2 cellular contexts compared by ENCODE assay signal in the genomic region with DNA sequence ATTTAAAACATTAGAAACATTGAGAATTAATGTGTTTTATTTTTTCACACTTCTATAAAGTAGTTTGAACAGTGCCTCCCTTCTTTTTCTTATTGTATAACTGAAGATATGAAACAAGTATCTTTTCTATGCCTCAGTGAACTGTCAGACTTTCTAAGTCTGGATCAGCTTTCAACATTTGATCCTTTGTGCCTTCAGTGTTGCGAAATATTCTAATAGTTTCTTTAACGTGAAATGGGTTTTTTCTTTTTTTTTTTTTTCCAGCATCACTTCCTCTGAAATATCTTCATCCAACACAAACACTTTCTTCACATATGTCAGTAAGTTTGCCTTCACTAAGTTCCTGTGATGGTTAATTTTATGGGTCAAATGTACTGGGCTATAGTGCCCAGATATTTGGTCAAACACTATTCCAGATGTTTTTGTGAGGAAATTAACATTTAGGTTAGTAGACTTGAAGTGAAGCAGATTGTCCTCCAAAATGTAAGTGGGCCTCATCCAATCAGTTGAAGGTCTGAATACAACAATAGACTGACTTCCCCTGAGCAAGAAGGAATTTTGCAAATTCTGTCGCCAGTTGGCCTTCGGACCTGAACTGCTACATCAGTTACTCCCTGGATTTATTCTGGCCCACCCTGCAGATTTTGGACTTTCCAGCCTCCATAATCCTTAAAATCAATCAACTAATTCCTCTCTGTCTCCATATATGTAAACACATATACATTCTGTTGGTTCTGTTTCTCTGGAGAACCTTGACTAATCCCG.
TF ChIP-seq lines count a peak whose summit lies in the region.

No MANE protein-coding gene starts in this region.

TF ChIP-seq in HCT116, 20 proteins besides CTCF, POLR2A, EP300 and RAD21:
- TF ChIP-seq ZFX (IDR thresholded peaks at IDR 0.05) (no peak), CBX3 (IDR thresholded peaks at IDR 0.05; ENCODE audit: low read depth) (no peak), MAX (IDR thresholded peaks at IDR 0.05) (no peak)

TF ChIP-seq in H1, 55 proteins besides CTCF, POLR2A, EP300 and RAD21:
- TF ChIP-seq TEAD4 (IDR thresholded peaks at IDR 0.05; ENCODE audit: low read depth, low read length) (no peak), RXRA (IDR thresholded peaks at IDR 0.05; ENCODE audit: insufficient read depth, low read depth, low read length) (no peak), SP4 (IDR thresholded peaks at IDR 0.05; ENCODE audit: low read length) (no peak), CEBPB (IDR thresholded peaks at IDR 0.05; ENCODE audit: low read depth, low read length) (peak; percentile 56; the same call in 1 of the 2 replicates)
